Comparison of ENCODE assay signal across 18 cellular contexts in genomic region chr14:30872602-30873001, GRCh38.
"Had no signal": no experiment of that assay in that cellular context is flagged by ENCODE, and none has a peak within 500 bp of the region (broad histone marks: within the 10 kb centered on the region; RNA-seq: fewer than 3 reads in every experiment).

No MANE protein-coding gene starts in this region.

- H3K27ac ChIP-seq: esophagus muscularis mucosa, hepatocyte, prostate gland, right lobe of liver, stomach, testis, upper lobe of right lung had no signal

- H3K9me3 Mint-ChIP-seq: activated CD4-positive, alpha-beta memory T cell treated with anti-CD3 and anti-CD28 coated beads, Interleukin-2, amount 10 ng/mL, durations not matched to agents 7 days and 5 days; activated naive CD4-positive, alpha-beta T cell treated with anti-CD3 and anti-CD28 coated beads, Interleukin-2, amount 50 U/mL, for 72 hours; nephron had no signal

- H3K36me3 ChIP-seq: esophagus muscularis mucosa, prostate gland, right lobe of liver, stomach, upper lobe of right lung had no signal

- H3K79me2 ChIP-seq: hepatocyte had no signal

- H3K27ac Mint-ChIP-seq: activated CD4-positive, alpha-beta memory T cell treated with anti-CD3 and anti-CD28 coated beads, Interleukin-2, amount 10 ng/mL, durations not matched to agents 7 days and 5 days; activated naive CD4-positive, alpha-beta T cell treated with anti-CD3 and anti-CD28 coated beads, Interleukin-2, amount 50 U/mL, for 72 hours; nephron had no signal

- ATAC-seq: activated naive CD4-positive, alpha-beta T cell treated with anti-CD3 and anti-CD28 coated beads, Interleukin-2, amount 50 U/mL, for 72 hours; left ventricle myocardium superior; right lobe of liver; upper lobe of right lung had no signal

- H2AFZ ChIP-seq: hepatocyte had no signal

- H3K9me3 ChIP-seq: esophagus muscularis mucosa, prostate gland, right lobe of liver, stomach, testis, upper lobe of right lung had no signal

- DNase-seq: activated CD4-positive, alpha-beta memory T cell treated with anti-CD3 and anti-CD28 coated beads, Interleukin-2, amount 10 ng/mL, durations not matched to agents 7 days and 5 days; activated CD4-positive, alpha-beta T cell treated with anti-CD3 and anti-CD28 coated beads for 4 hours; activated effector memory CD4-positive, alpha-beta T cell treated with anti-CD3 and anti-CD28 coated beads, Interleukin-2, amount 50 U/mL, for 16 hours; activated T-cell treated with anti-CD3 and anti-CD28 coated beads, Interleukin-2, amount 50 U/mL, for 48 hours; kidney glomerular epithelial cell; left ventricle myocardium superior; mesenchymal stem cell; right lobe of liver; stomach; T-helper 2 cell; testis; upper lobe of right lung had no signal

- H3K27me3 ChIP-seq: testis had no signal

- H3K4me3 ChIP-seq: esophagus muscularis mucosa, hepatocyte, prostate gland, right lobe of liver, smooth muscle cell, stomach, testis, upper lobe of right lung had no signal

- H3K4me2 ChIP-seq: hepatocyte, smooth muscle cell had no signal
